ENCODE assay signal across 8 cellular contexts in genomic region chr5:168219515-168220410, GRCh38.
DNase-seq lines count a peak whose midpoint lies in the region; ATAC-seq and TF ChIP-seq lines count a peak whose summit lies in the region.

No MANE protein-coding gene starts in this region.

- no peaks in the 10 kb centered on the region for H3K36me3 ChIP-seq in esophagus muscularis mucosa
- H3K36me3 ChIP-seq in vagina, result no peaks in the 10 kb centered on the region

- TF ChIP-seq CTCF in VCaP (conservative IDR thresholded peaks at IDR 0.05) (peak; percentile 82), esophagus muscularis mucosa (IDR thresholded peaks at IDR 0.05) (peak; percentile 81 to 90 (median 87)), vagina (IDR thresholded peaks at IDR 0.05) (peak; percentile 74 to 83 (median 74))

- TF ChIP-seq EP300 in esophagus muscularis mucosa (IDR thresholded peaks at IDR 0.05), result no peak

- intact Hi-C loops in esophagus muscularis mucosa (cut with DNase I) (loop anchor here (2.0 to 10.0 kb wide), 2 partner anchors 105 to 497 kb away; no protein-coding TSS in a partner anchor), vagina (cut with DNase I) (loop anchor here (5.0 kb wide), 1 partner anchor 497 kb away; no protein-coding TSS in a partner anchor)

- peak overlapping the region in 1 of 4 donors; percentile 21 for H3K4me3 ChIP-seq in esophagus muscularis mucosa
- no peak overlapping the region for H3K4me3 ChIP-seq in vagina

- peaks cover 3 to 7% (median 5%) of the 10 kb centered on the region in 4 donors for H3K4me1 ChIP-seq in esophagus muscularis mucosa
- H3K4me1 ChIP-seq in vagina, result peaks cover 6% of the 10 kb centered on the region

- DNase-seq in D341Med (ENCODE audit: low spot score), result peak; percentile 71
- peak; percentile 61 for DNase-seq in NCI-H2107 treated with DMSO at 0.1 percent for 48 hours (lab: John Stamatoyannopoulos, UW; ENCODE audit: unreplicated experiment)
- no peak for DNase-seq in esophagus muscularis mucosa (ENCODE audit: extremely low spot score)
- DNase-seq in myocyte (ENCODE audit: low read depth), result peak; percentile 81
- DNase-seq in vagina (ENCODE audit: extremely low spot score in 2 of 2), result no peak

- no peak overlapping the region for H3K27ac ChIP-seq in VCaP
- no peak overlapping the region for H3K27ac ChIP-seq in esophagus muscularis mucosa (replicated peaks in 1 of 4)
- H3K27ac ChIP-seq in vagina, result no peak overlapping the region

- peak; percentile 86 for ATAC-seq in GM19023 (IDR thresholded peaks at IDR 0.05; ENCODE audit: unreplicated experiment)
- peak; percentile 85 for ATAC-seq in HG03095 (IDR thresholded peaks at IDR 0.05; ENCODE audit: unreplicated experiment)

- 32% methylated on average over 8 of the region's 8 CpGs for WGBS in esophagus muscularis mucosa

- H3K9me3 ChIP-seq in esophagus muscularis mucosa, result no peaks in the 10 kb centered on the region
- H3K9me3 ChIP-seq in vagina, result no peaks in the 10 kb centered on the region

- TF ChIP-seq POLR2A in esophagus muscularis mucosa (IDR thresholded peaks at IDR 0.05; ENCODE audit: low read depth) (no peak), vagina (IDR thresholded peaks at IDR 0.05) (no peak)

- H3K27me3 ChIP-seq in esophagus muscularis mucosa (peaks cover 0 to 13% (median 0%) of the 10 kb centered on the region in 4 donors), vagina (no peaks in the 10 kb centered on the region)

Comparison
In these comparisons a context has a peak if more than half of its experiments do, and no peak if none do; other contexts are left out.
1. DNase-seq: peak in D341Med (single experiment), NCI-H2107 treated with DMSO at 0.1 percent for 48 hours (single experiment) and myocyte (single experiment); none in esophagus muscularis mucosa (single experiment) and vagina (0 of 2).
2. Peak in every context shown above with its lines, with median percentiles within 50 percentile points of each other: CTCF ChIP-seq.